Comparison of ENCODE assay signal across 8 cellular contexts in genomic region chr11:77127969-77128691, GRCh38. TPM values are rescaled to one million over a fixed set of nuclear protein-coding genes. Genes with fewer than 3 reads are reported as not detected.
DNase-seq lines count a peak whose midpoint lies in the region; ATAC-seq and TF ChIP-seq lines count a peak whose summit lies in the region.

MYO7A (plus strand) TSS chr11:77128246; CDS start chr11:77130635, 2,389 bp downstream.

- H3K79me2 ChIP-seq in PC-9 (ENCODE audit: low read depth), result no peaks in the 10 kb centered on the region

- H3K4me1 ChIP-seq in PC-9 (replicated peaks; ENCODE audit: insufficient read depth) (no peaks in the 10 kb centered on the region), uterus (peaks cover 0 to 5% of the 10 kb centered on the region in 2 donors)

- H3K36me3 ChIP-seq in H7 (replicated peaks; ENCODE audit: control insufficient read depth, insufficient read depth, low read length) (peaks cover 1% of the 10 kb centered on the region; the same call in 1 of the 2 replicates), PC-9 (ENCODE audit: low read depth) (no peaks in the 10 kb centered on the region), uterus (no peaks in the 10 kb centered on the region)

- POLR2A ChIA-PET in PC-9 (lab: Charles Lee; ENCODE audit: unreplicated experiment), result no interaction called here

- H3K36me3 Mint-ChIP-seq in effector memory CD8-positive, alpha-beta T cell (ENCODE audit: insufficient read depth), result no peaks in the 10 kb centered on the region

- H3F3A ChIP-seq in PC-9 (ENCODE audit: insufficient read depth, low read depth), result no peaks in the 10 kb centered on the region

- CTCF ChIA-PET in PC-9 (lab: Charles Lee), result interaction anchor here (0.6 to 1.7 kb wide), 6 partner anchors 14 to 81 kb away, joined by 3 to 9 read pairs (median 5); no protein-coding TSS in a partner anchor

- TF ChIP-seq CTCF in PC-9 (conservative IDR thresholded peaks at IDR 0.05), result no peak
- no peak for TF ChIP-seq CTCF in uterus (IDR thresholded peaks at IDR 0.05)

- H3K4me3 ChIP-seq in H7 (ENCODE audit: insufficient read depth, low read depth, low read length), result peak within 1 kb of the TSS; percentile 38
- peak within 1 kb of the TSS; percentile 44; the same call in 1 of the 2 replicates for H3K4me3 ChIP-seq in PC-9
- H3K4me3 ChIP-seq in uterus, result peak within 1 kb of the TSS; percentile 0 to 34

- H3K9me2 ChIP-seq in PC-9 (ENCODE audit: insufficient read depth), result no peaks in the 10 kb centered on the region

- peak within 1 kb of the TSS in 1 of 2 donors; percentile 83 for H3K27ac Mint-ChIP-seq in effector memory CD8-positive, alpha-beta T cell

- ATAC-seq in effector memory CD8-positive, alpha-beta T cell (replicated peaks), result no peak

- no TSS peak for BruUV-seq in PC-9 (replicated peaks; lab: Mats Ljungman, UMichigan)

- DNase-seq in H7 (peak; percentile 84), PC-9 (peak in 1 of 2 experiments; percentile 25), middle frontal gyrus (ENCODE audit: extremely low spot score, low spot score) (peak; percentile 6), uterus (peak; percentile 42 to 59), NCI-H1436 treated with DMSO at 0.1 percent for 48 hours (lab: John Stamatoyannopoulos, UW) (no peak), activated gamma-delta T cell treated with Interleukin-2 at 50 U/mL for 16 hours (no peak), superior temporal gyrus (ENCODE audit: extremely low spot score) (no peak)
- DNase-seq in effector memory CD8-positive, alpha-beta T cell, result no peak

- no peak within 1 kb of the TSS for H2AFZ ChIP-seq in PC-9

- no peaks in the 10 kb centered on the region for H4K20me1 ChIP-seq in PC-9 (ENCODE audit: insufficient read depth)

- no peak for TF ChIP-seq POLR2A in uterus (IDR thresholded peaks at IDR 0.05)

- H3K27ac ChIP-seq in PC-9 (no peak within 1 kb of the TSS), uterus (no peak within 1 kb of the TSS)

- intact Hi-C loops in PC-9 (cut with micrococcal nuclease; ENCODE audit: unreplicated experiment), result loop anchor here (1.0 to 2.0 kb wide), 4 partner anchors 60 to 491 kb away; no protein-coding TSS in a partner anchor
- intact Hi-C loops in uterus (cut with DNase I; ENCODE audit: low total_unique reads), result loop anchor here (10.0 kb wide), 1 partner anchor 57 kb away; no protein-coding TSS in a partner anchor

- H3K4me2 ChIP-seq in PC-9, result peak within 1 kb of the TSS; percentile 70

- no peaks in the 10 kb centered on the region for H3K9me3 Mint-ChIP-seq in effector memory CD8-positive, alpha-beta T cell

- peak within 1 kb of the TSS; percentile 46 to 73 for H3K4me3 Mint-ChIP-seq in effector memory CD8-positive, alpha-beta T cell

- peaks cover 10 to 13% of the 10 kb centered on the region in 2 donors for H3K4me1 Mint-ChIP-seq in effector memory CD8-positive, alpha-beta T cell (ENCODE audit: low read depth in 2 of 2)

- H3K9me3 ChIP-seq in PC-9 (ENCODE audit: insufficient read depth, low read depth), result no peaks in the 10 kb centered on the region
- no peaks in the 10 kb centered on the region for H3K9me3 ChIP-seq in uterus

- no peaks in the 10 kb centered on the region for H3K27me3 ChIP-seq in H7 (ENCODE audit: control insufficient read depth, insufficient read depth, low read length)
- no peaks in the 10 kb centered on the region for H3K27me3 ChIP-seq in PC-9 (ENCODE audit: insufficient read depth, low read depth)
- H3K27me3 ChIP-seq in uterus, result no peaks in the 10 kb centered on the region

- H3K27me3 Mint-ChIP-seq in effector memory CD8-positive, alpha-beta T cell, result peaks cover 4 to 21% of the 10 kb centered on the region in 2 donors

RNA-seq across cellular contexts. Expression of gene MYO7A, which starts in this region (rescaled TPM):
- 1.8 and 2.2 TPM in 2 replicates for total RNA-seq in H7 (2014; rRNA removed; shearing (Covaris generic))
- total RNA-seq in PC-9 (2021), result 2.4 and 3.5 TPM in 2 replicates
- total RNA-seq in uterus, result 10 to 100 TPM in 1 of 4 donors, 1 to 10 TPM in 3; 2.0 to 18.2 (median 6.6) TPM

Comparison
In these comparisons a context has a peak if more than half of its experiments do, and no peak if none do; other contexts are left out.
1. DNase-seq: peak in H7 (single experiment), middle frontal gyrus (single experiment) and uterus (2 of 2); none in effector memory CD8-positive, alpha-beta T cell (0 of 3), NCI-H1436 treated with DMSO at 0.1 percent for 48 hours (single experiment), activated gamma-delta T cell treated with Interleukin-2 at 50 U/mL for 16 hours (single experiment) and superior temporal gyrus (single experiment).
2. Peak in every context shown above with its lines, with median percentiles within 50 percentile points of each other: H3K4me3 ChIP-seq.